13 cellular contexts compared by ENCODE assay signal in the genomic region with DNA sequence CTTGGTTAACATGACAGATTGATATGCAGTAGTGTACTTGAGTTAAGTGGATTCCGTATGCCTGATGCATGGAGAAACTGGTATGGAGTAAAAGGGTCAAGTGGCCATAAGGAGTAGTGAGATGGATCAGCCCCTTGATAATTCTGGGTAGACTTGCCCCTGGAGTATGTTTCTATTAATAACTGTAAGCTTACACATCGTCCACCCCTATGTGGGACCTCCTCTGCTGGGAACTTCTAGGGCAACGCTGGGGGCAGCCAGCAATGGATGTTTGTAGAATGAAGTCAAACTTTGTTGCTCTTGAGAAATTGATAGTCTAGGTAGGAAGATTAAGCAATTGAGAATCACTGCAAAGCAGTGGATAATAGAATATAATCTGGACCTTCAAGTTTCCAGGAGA. TPM values are rescaled to one million over a fixed set of nuclear protein-coding genes. Genes with fewer than 3 reads are reported as not detected.
DNase-seq lines count a peak whose midpoint lies in the region; ATAC-seq, FAIRE-seq and TF ChIP-seq lines count a peak whose summit lies in the region.
"Had no signal": no experiment of that assay in that cellular context is flagged by ENCODE, and none has a peak within 500 bp of the region (broad histone marks: within the 10 kb centered on the region; RNA-seq: fewer than 3 reads in every experiment).

No MANE protein-coding gene starts in this region.

- DNase-seq in activated naive CD8-positive, alpha-beta T cell treated with anti-CD3 and anti-CD28 coated beads, Interleukin-2, amount 10 ng/mL, durations not matched to agents 7 days and 5 days, result no peak
- no peak for DNase-seq in activated naive CD8-positive, alpha-beta T cell treated with anti-CD3 and anti-CD28 coated beads for 36 hours
- peak; percentile 58 for DNase-seq in NCI-H69 (lab: John Stamatoyannopoulos, UW)
- peak; percentile 92 for DNase-seq in fibroblast of mammary gland (ENCODE audit: low read depth)
- DNase-seq in D721Med (ENCODE audit: insufficient read length, low spot score), result no peak
- no peak for DNase-seq in middle frontal gyrus (ENCODE audit: extremely low spot score, low spot score)
- DNase-seq: dermis blood vessel endothelial cell, spleen, T1000 had no signal

- peaks cover 7% of the 10 kb centered on the region for H3K9me3 Mint-ChIP-seq in activated naive CD8-positive, alpha-beta T cell treated with anti-CD3 and anti-CD28 coated beads, Interleukin-2, amount 10 ng/mL, durations not matched to agents 7 days and 5 days
- H3K9me3 Mint-ChIP-seq in activated naive CD8-positive, alpha-beta T cell treated with anti-CD3 and anti-CD28 coated beads for 36 hours, result no peaks in the 10 kb centered on the region
- H3K9me3 Mint-ChIP-seq: stimulated activated memory B cell treated with anti-CD40 and anti-IgM and Interleukin-4, amounts not matched to agents 10 μg/mL and 1 μg/mL and 100 μg/mL, for 72 hours had no signal

- H3K4me1 Mint-ChIP-seq in activated naive CD8-positive, alpha-beta T cell treated with anti-CD3 and anti-CD28 coated beads, Interleukin-2, amount 10 ng/mL, durations not matched to agents 7 days and 5 days, result peaks cover 61% of the 10 kb centered on the region
- H3K4me1 Mint-ChIP-seq in activated naive CD8-positive, alpha-beta T cell treated with anti-CD3 and anti-CD28 coated beads for 36 hours, result peaks cover 29% of the 10 kb centered on the region

- no peaks in the 10 kb centered on the region for H3K27me3 Mint-ChIP-seq in activated naive CD8-positive, alpha-beta T cell treated with anti-CD3 and anti-CD28 coated beads, Interleukin-2, amount 10 ng/mL, durations not matched to agents 7 days and 5 days
- H3K27me3 Mint-ChIP-seq in activated naive CD8-positive, alpha-beta T cell treated with anti-CD3 and anti-CD28 coated beads for 36 hours, result no peaks in the 10 kb centered on the region
- H3K27me3 Mint-ChIP-seq: stimulated activated memory B cell treated with anti-CD40 and anti-IgM and Interleukin-4, amounts not matched to agents 10 μg/mL and 1 μg/mL and 100 μg/mL, for 72 hours had no signal

- peak overlapping the region; percentile 64 for H3K4me3 Mint-ChIP-seq in activated naive CD8-positive, alpha-beta T cell treated with anti-CD3 and anti-CD28 coated beads, Interleukin-2, amount 10 ng/mL, durations not matched to agents 7 days and 5 days
- H3K4me3 Mint-ChIP-seq in activated naive CD8-positive, alpha-beta T cell treated with anti-CD3 and anti-CD28 coated beads for 36 hours, result no peak overlapping the region
- H3K4me3 Mint-ChIP-seq: CD14-positive monocyte; stimulated activated memory B cell treated with anti-CD40 and anti-IgM and Interleukin-4, amounts not matched to agents 10 μg/mL and 1 μg/mL and 100 μg/mL, for 72 hours had no signal

- no peak for TF ChIP-seq CTCF in fibroblast of mammary gland (conservative IDR thresholded peaks at IDR 0.05; ENCODE audit: control insufficient read depth, insufficient read depth, low read depth, low read length)
- no peak for TF ChIP-seq CTCF in D721Med (IDR thresholded peaks at IDR 0.05; ENCODE audit: insufficient read depth, missing control alignments)

- ATAC-seq in activated naive CD8-positive, alpha-beta T cell treated with anti-CD3 and anti-CD28 coated beads, Interleukin-2, amount 10 ng/mL, durations not matched to agents 7 days and 5 days (ENCODE audit: low read depth), result no peak
- no peak for ATAC-seq in GM19455 (IDR thresholded peaks at IDR 0.05; ENCODE audit: unreplicated experiment)
- ATAC-seq in GM18519 (IDR thresholded peaks at IDR 0.05; ENCODE audit: low FRiP score, unreplicated experiment), result no peak
- ATAC-seq: stimulated activated memory B cell treated with anti-CD40 and anti-IgM and Interleukin-4, amounts not matched to agents 10 μg/mL and 1 μg/mL and 100 μg/mL, for 72 hours had no signal

- no peak overlapping the region for H3K4me3 ChIP-seq in fibroblast of mammary gland (ENCODE audit: control insufficient read depth, low read depth, low read length)
- H3K4me3 ChIP-seq: spleen had no signal

- peaks cover 56% of the 10 kb centered on the region for H3K36me3 Mint-ChIP-seq in activated naive CD8-positive, alpha-beta T cell treated with anti-CD3 and anti-CD28 coated beads, Interleukin-2, amount 10 ng/mL, durations not matched to agents 7 days and 5 days
- H3K36me3 Mint-ChIP-seq in activated naive CD8-positive, alpha-beta T cell treated with anti-CD3 and anti-CD28 coated beads for 36 hours, result peaks cover 4% of the 10 kb centered on the region
- H3K36me3 Mint-ChIP-seq: CD14-positive monocyte had no signal

- FAIRE-seq in D721Med (lab: Jason Lieb, UNC), result no peak

- POLR2A ChIA-PET in activated naive CD8-positive, alpha-beta T cell treated with anti-CD3 and anti-CD28 coated beads, Interleukin-2, amount 10 ng/mL, durations not matched to agents 7 days and 5 days (lab: Charles Lee), result no interaction called here

- no peak overlapping the region for H3K27ac Mint-ChIP-seq in activated naive CD8-positive, alpha-beta T cell treated with anti-CD3 and anti-CD28 coated beads, Interleukin-2, amount 10 ng/mL, durations not matched to agents 7 days and 5 days
- H3K27ac Mint-ChIP-seq in activated naive CD8-positive, alpha-beta T cell treated with anti-CD3 and anti-CD28 coated beads for 36 hours, result no peak overlapping the region
- H3K27ac Mint-ChIP-seq: stimulated activated memory B cell treated with anti-CD40 and anti-IgM and Interleukin-4, amounts not matched to agents 10 μg/mL and 1 μg/mL and 100 μg/mL, for 72 hours had no signal

RNA-seq across cellular contexts. Expression of a gene that starts 3.5 kb away (rescaled TPM):
- total RNA-seq in activated naive CD8-positive, alpha-beta T cell treated with anti-CD3 and anti-CD28 coated beads, Interleukin-2, amount 10 ng/mL, durations not matched to agents 7 days and 5 days, result 100 to 1,000 TPM; 167 to 172 TPM
- 10 to 100 TPM; 56.0 to 57.5 TPM for total RNA-seq in activated naive CD8-positive, alpha-beta T cell treated with anti-CD3 and anti-CD28 coated beads for 36 hours

Comparison
In these comparisons a context has a peak if more than half of its experiments do, and no peak if none do; other contexts are left out.
1. DNase-seq: peak in NCI-H69 (single experiment) and fibroblast of mammary gland (single experiment); none in activated naive CD8-positive, alpha-beta T cell treated with anti-CD3 and anti-CD28 coated beads, Interleukin-2, amount 10 ng/mL, durations not matched to agents 7 days and 5 days (single experiment), activated naive CD8-positive, alpha-beta T cell treated with anti-CD3 and anti-CD28 coated beads for 36 hours (single experiment), D721Med (single experiment) and middle frontal gyrus (single experiment).